8 cellular contexts compared by ENCODE assay signal in genomic region chr18:23377669-23378469, GRCh38.
DNase-seq lines count a peak whose midpoint lies in the region; ATAC-seq, FAIRE-seq and TF ChIP-seq lines count a peak whose summit lies in the region.

No MANE protein-coding gene starts in this region.

- peaks cover 7% of the 10 kb centered on the region for H3K4me1 ChIP-seq in A673 (ENCODE audit: insufficient read depth, low read length, poor library complexity, severe bottlenecking)
- H3K4me1 ChIP-seq in heart right ventricle = peaks cover 0 to 15% (median 6%) of the 10 kb centered on the region in 9 donors
- no peaks in the 10 kb centered on the region for H3K4me1 ChIP-seq in colonic mucosa

- POLR2A ChIA-PET in A673 (lab: Charles Lee; ENCODE audit: low non-redundant PET) = no interaction called here

- no peak overlapping the region for H3K9ac ChIP-seq in colonic mucosa (ENCODE audit: low read depth in 2 of 2, low read length in 2 of 2)

- CTCF ChIA-PET in A673 (lab: Charles Lee) = interaction anchor here (0.6 to 2.6 kb wide), 5 partner anchors 246 to 346 kb away, joined by 3 to 18 read pairs (median 6); no protein-coding TSS in a partner anchor

- ATAC-seq in heart right ventricle = peak in 5 of 8 donors; percentile 48 to 66 (median 61)
- ATAC-seq in HG02571 (IDR thresholded peaks at IDR 0.05; ENCODE audit: unreplicated experiment) = no peak

- FAIRE-seq in RCC 7860 (lab: Jason Lieb, UNC) (peak; percentile 85), urothelium cell line (lab: Jason Lieb, UNC) (no peak)

- H3K36me3 ChIP-seq in A673 (ENCODE audit: insufficient read depth, low read length, poor library complexity, severe bottlenecking) (no peaks in the 10 kb centered on the region), heart right ventricle (peaks cover 0 to 6% (median 0%) of the 10 kb centered on the region in 9 donors), colonic mucosa (no peaks in the 10 kb centered on the region)

- H3K27ac ChIP-seq in A673 (ENCODE audit: low read depth, low read length, poor library complexity, severe bottlenecking) = no peak overlapping the region
- peak overlapping the region in 7 of 10 donors; percentile 19 to 56 (median 28) for H3K27ac ChIP-seq in heart right ventricle
- H3K27ac ChIP-seq in colonic mucosa = no peak overlapping the region

- intact Hi-C loops in A673 (cut with micrococcal nuclease; ENCODE audit: unreplicated experiment) (loop anchor here (1.0 to 2.0 kb wide), 2 partner anchors 247 to 301 kb away; no protein-coding TSS in a partner anchor), heart right ventricle (cut with DNase I) (loop anchor here in 5 of 10 donors (5.0 to 10.0 kb wide), 3 partner anchors 246 to 346 kb away; no protein-coding TSS in a partner anchor), colonic mucosa (cut with DNase I) (loop anchor here (5.0 kb wide), 1 partner anchor 301 kb away; no protein-coding TSS in a partner anchor)

- no peaks in the 10 kb centered on the region for H3K9me3 ChIP-seq in A673 (ENCODE audit: low read depth, low read length, poor library complexity, severe bottlenecking)
- H3K9me3 ChIP-seq in heart right ventricle = no peaks in the 10 kb centered on the region
- H3K9me3 ChIP-seq in colonic mucosa = no peaks in the 10 kb centered on the region

- no peak overlapping the region for H3K4me3 ChIP-seq in A673 (ENCODE audit: low read depth, low read length, poor library complexity, severe bottlenecking)
- H3K4me3 ChIP-seq in heart right ventricle = no peak overlapping the region
- no peak overlapping the region for H3K4me3 ChIP-seq in colonic mucosa

- WGBS in heart right ventricle, 2 donors = 78 to 81% methylated on average over 4 of the region's 4 CpGs

- BruUV-seq in A673 (replicated peaks; lab: Mats Ljungman, UMichigan) = no TSS peak

- DNase-seq in A673 (ENCODE audit: low spot score) (peak; percentile 48), GM20000 (ENCODE audit: low spot score) (peak; percentile 56), RCC 7860 (ENCODE audit: low spot score) (peak; percentile 55), heart right ventricle (no peak), urothelium cell line (ENCODE audit: low spot score) (peak; percentile 45), ecto neural progenitor cell (ENCODE audit: low spot score) (no peak), colonic mucosa (no peak)

- H3K27me3 ChIP-seq in A673 (replicated peaks; ENCODE audit: insufficient read depth, low read depth, low read length, poor library complexity) = no peaks in the 10 kb centered on the region
- H3K27me3 ChIP-seq in heart right ventricle = no peaks in the 10 kb centered on the region
- no peaks in the 10 kb centered on the region for H3K27me3 ChIP-seq in colonic mucosa

- TF ChIP-seq CTCF in A673 (conservative IDR thresholded peaks at IDR 0.05; ENCODE audit: low read depth, low read length) = no peak
- no peak for TF ChIP-seq CTCF in GM20000 (IDR thresholded peaks at IDR 0.05; ENCODE audit: extremely low read depth, missing control alignments)
- no peak for TF ChIP-seq CTCF in heart right ventricle (IDR thresholded peaks at IDR 0.05)
- no peak for TF ChIP-seq CTCF in colonic mucosa (IDR thresholded peaks at IDR 0.05)

Comparison
In these comparisons a context has a peak if more than half of its experiments do, and no peak if none do; other contexts are left out.
1. DNase-seq: peak in A673 (single experiment), GM20000 (single experiment), RCC 7860 (single experiment) and urothelium cell line (single experiment); none in heart right ventricle (0 of 2), ecto neural progenitor cell (single experiment) and colonic mucosa (single experiment).
2. H3K27ac ChIP-seq: peak in heart right ventricle (7 of 10); none in A673 (single experiment) and colonic mucosa (single experiment).